27 cellular contexts compared by ENCODE assay signal in the genomic region with DNA sequence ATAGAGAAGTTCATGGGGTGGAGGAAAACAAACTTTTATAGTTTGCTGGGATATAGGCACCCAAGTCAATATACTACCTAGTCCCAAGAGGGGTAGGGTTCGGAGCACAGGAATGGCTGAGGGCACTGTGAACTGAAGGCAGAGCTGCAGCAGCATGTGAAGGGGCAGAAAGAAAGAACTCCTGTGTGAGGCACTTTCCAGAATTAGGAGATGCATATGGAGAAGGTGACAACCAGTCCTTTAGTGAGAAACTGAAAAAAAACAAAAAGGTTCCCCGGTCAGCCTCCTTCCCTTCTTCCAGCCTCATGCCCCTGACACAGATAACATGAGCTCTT.
"Had no signal": no experiment of that assay in that cellular context is flagged by ENCODE, and none has a peak within 500 bp of the region (broad histone marks: within the 10 kb centered on the region; RNA-seq: fewer than 3 reads in every experiment).

No MANE protein-coding gene starts in this region.

- H3K27me3 Mint-ChIP-seq: naive B cell; natural killer cell treated with Interleukin-12 subunit alpha and Interleukin-12 subunit beta and Interleukin-15 and Interleukin-18, amount 100 ng/mL, for 72 hours; stimulated activated naive CD8-positive, alpha-beta T cell treated with anti-CD3 and anti-CD28 coated beads, Interleukin-15, amount 100 ng/mL, for 72 hours had no signal

- H3K9me3 ChIP-seq: esophagus squamous epithelium, lower lobe of right lung, mucosa of descending colon, prostate gland, right atrium auricular region, suprapubic skin, transverse colon, upper lobe of right lung, uterus had no signal

- DNase-seq: dermis blood vessel endothelial cell; effector memory CD4-positive, alpha-beta T cell; erythroblast; esophagus squamous epithelium; foreskin melanocyte; hypothalamus; left ventricle myocardium superior; lower lobe of right lung; mucosa of descending colon; naive B cell; nucleus accumbens; stimulated activated CD4-positive, alpha-beta T cell treated with anti-CD3 and anti-CD28 coated beads, Interleukin-12 subunit alpha, Interleukin-12 subunit beta, amount 100 ng/mL, for 4 hours; stimulated activated CD4-positive, alpha-beta T cell treated with anti-CD3 and anti-CD28 coated beads, Interleukin-1b, Interleukin-23, amount 100 ng/mL, for 48 hours; stimulated activated CD4-positive, alpha-beta T cell treated with anti-CD3 and anti-CD28 coated beads, Interleukin-4, amount 100 ng/mL, for 1 hour; stimulated activated CD8-positive, alpha-beta memory T cell treated with anti-CD3 and anti-CD28 coated beads, Interleukin-4, amount 100 ng/mL, for 48 hours; stimulated activated naive CD4-positive, alpha-beta T cell; stimulated activated naive CD8-positive, alpha-beta T cell treated with anti-CD3 and anti-CD28 coated beads, Interleukin-15, amount 100 ng/mL, for 72 hours; transverse colon; upper lobe of right lung; uterus had no signal

- H3K27ac ChIP-seq: coronary artery, esophagus squamous epithelium, lower lobe of right lung, prostate gland, right atrium auricular region, suprapubic skin, transverse colon, upper lobe of right lung, uterus had no signal

- H3K27me3 ChIP-seq: esophagus squamous epithelium, right atrium auricular region, suprapubic skin, transverse colon, upper lobe of right lung, uterus had no signal

- H3K4me1 ChIP-seq: esophagus squamous epithelium, lower lobe of right lung, prostate gland, right atrium auricular region, suprapubic skin, transverse colon, upper lobe of right lung, uterus had no signal

- H3K4me3 ChIP-seq: coronary artery, esophagus squamous epithelium, lower lobe of right lung, mucosa of descending colon, prostate gland, right atrium auricular region, smooth muscle cell, suprapubic skin, transverse colon, upper lobe of right lung, uterus had no signal

- H3K4me3 Mint-ChIP-seq: naive B cell; natural killer cell treated with Interleukin-12 subunit alpha and Interleukin-12 subunit beta and Interleukin-15 and Interleukin-18, amount 100 ng/mL, for 72 hours; stimulated activated naive CD8-positive, alpha-beta T cell treated with anti-CD3 and anti-CD28 coated beads, Interleukin-15, amount 100 ng/mL, for 72 hours had no signal

- FAIRE-seq: keratinocyte had no signal

- H3K36me3 ChIP-seq: esophagus squamous epithelium, lower lobe of right lung, prostate gland, right atrium auricular region, suprapubic skin, transverse colon, upper lobe of right lung, uterus had no signal

- H3K27ac Mint-ChIP-seq: natural killer cell treated with Interleukin-12 subunit alpha and Interleukin-12 subunit beta and Interleukin-15 and Interleukin-18, amount 100 ng/mL, for 72 hours; stimulated activated naive CD8-positive, alpha-beta T cell treated with anti-CD3 and anti-CD28 coated beads, Interleukin-15, amount 100 ng/mL, for 72 hours had no signal

- H3K36me3 Mint-ChIP-seq: naive B cell; natural killer cell treated with Interleukin-12 subunit alpha and Interleukin-12 subunit beta and Interleukin-15 and Interleukin-18, amount 100 ng/mL, for 72 hours had no signal

- H3K4me2 ChIP-seq: smooth muscle cell had no signal

- H3K4me1 Mint-ChIP-seq: naive B cell; stimulated activated naive CD8-positive, alpha-beta T cell treated with anti-CD3 and anti-CD28 coated beads, Interleukin-15, amount 100 ng/mL, for 72 hours had no signal
